ENCODE assay signal across 31 cellular contexts in genomic region chr2:168114619-168115018, GRCh38.
"Had no signal": no experiment of that assay in that cellular context is flagged by ENCODE, and none has a peak within 500 bp of the region (broad histone marks: within the 10 kb centered on the region; RNA-seq: fewer than 3 reads in every experiment).

No MANE protein-coding gene starts in this region.

- H3K27me3 Mint-ChIP-seq: activated CD4-positive, alpha-beta memory T cell treated with anti-CD3 and anti-CD28 coated beads, Interleukin-2, amount 10 ng/mL, durations not matched to agents 7 days and 5 days; activated CD4-positive, alpha-beta T cell treated with anti-CD3 and anti-CD28 coated beads, Interleukin-2, amount 10 ng/mL, durations not matched to agents 7 days and 5 days; activated T-cell treated with anti-CD3 and anti-CD28 coated beads, Interleukin-2, amount 50 U/mL, for 24 hours; natural killer cell treated with Interleukin-12 subunit alpha and Interleukin-12 subunit beta and Interleukin-15 and Interleukin-18, amount 100 ng/mL, for 72 hours; type B pancreatic cell had no signal

- H3K9me3 ChIP-seq: body of pancreas, gastroesophageal sphincter, mucosa of descending colon, neutrophil, pancreas, right lobe of liver, uterus had no signal

- H3K4me1 ChIP-seq: right lobe of liver, uterus had no signal

- DNase-seq: activated CD4-positive, alpha-beta memory T cell treated with anti-CD3 and anti-CD28 coated beads, Interleukin-2, amount 10 ng/mL, durations not matched to agents 7 days and 5 days; activated CD4-positive, alpha-beta T cell treated with anti-CD3 and anti-CD28 coated beads for 1 hour; activated CD4-positive, alpha-beta T cell treated with anti-CD3 and anti-CD28 coated beads, Interleukin-2, amount 10 ng/mL, durations not matched to agents 7 days and 5 days; activated CD8-positive, alpha-beta memory T cell treated with anti-CD3 and anti-CD28 coated beads, Interleukin-2, amount 50 U/mL, for 48 hours; activated naive CD4-positive, alpha-beta T cell; activated T-cell treated with anti-CD3 and anti-CD28 coated beads, Interleukin-2, amount 50 U/mL, for 24 hours; aorta; cerebellar nuclear complex; dorsolateral prefrontal cortex; effector memory CD4-positive, alpha-beta T cell; erythroblast; hypothalamus; immature natural killer cell; mucosa of descending colon; pancreas; right lobe of liver; stimulated activated CD4-positive, alpha-beta T cell treated with anti-CD3 and anti-CD28 coated beads, Interleukin-4, amount 100 ng/mL, for 1 hour; stimulated activated naive CD8-positive, alpha-beta T cell treated with anti-CD3 and anti-CD28 coated beads, Interleukin-15, Interleukin-2, amounts not matched to agents 100 U/mL and 50 U/mL, for 24 hours; SW 1271; T-helper 9 cell; uterus had no signal

- H3K36me3 ChIP-seq: neutrophil, right lobe of liver, uterus had no signal

- H3K27me3 ChIP-seq: body of pancreas, cardiac muscle cell, dorsolateral prefrontal cortex, gastroesophageal sphincter, neutrophil, pancreas, right lobe of liver, uterus had no signal

- H3K27ac Mint-ChIP-seq: activated CD4-positive, alpha-beta memory T cell treated with anti-CD3 and anti-CD28 coated beads, Interleukin-2, amount 10 ng/mL, durations not matched to agents 7 days and 5 days; activated naive CD4-positive, alpha-beta T cell treated with anti-CD3 and anti-CD28 coated beads, Interleukin-2, amount 50 U/mL, for 72 hours; activated T-cell treated with anti-CD3 and anti-CD28 coated beads, Interleukin-2, amount 50 U/mL, for 24 hours; natural killer cell treated with Interleukin-12 subunit alpha and Interleukin-12 subunit beta and Interleukin-15 and Interleukin-18, amount 100 ng/mL, for 72 hours; T-helper 1 cell treated with Interleukin-12 subunit alpha and Interleukin-12 subunit beta and Interleukin-4 antibody, amounts not matched to agents 30 μg/mL and 1 μg/mL, for 36 hours; type B pancreatic cell; WTC11 had no signal

- H3K36me3 Mint-ChIP-seq: WTC11 had no signal

- H3K4me3 ChIP-seq: body of pancreas, cardiac muscle cell, coronary artery, dorsolateral prefrontal cortex, gastroesophageal sphincter, mucosa of descending colon, pancreas, right lobe of liver, uterus had no signal

- H3K4me1 Mint-ChIP-seq: activated CD4-positive, alpha-beta memory T cell treated with anti-CD3 and anti-CD28 coated beads, Interleukin-2, amount 10 ng/mL, durations not matched to agents 7 days and 5 days; activated CD4-positive, alpha-beta T cell treated with anti-CD3 and anti-CD28 coated beads, Interleukin-2, amount 10 ng/mL, durations not matched to agents 7 days and 5 days had no signal

- H3K9me3 Mint-ChIP-seq: activated CD4-positive, alpha-beta memory T cell treated with anti-CD3 and anti-CD28 coated beads, Interleukin-2, amount 10 ng/mL, durations not matched to agents 7 days and 5 days; activated CD4-positive, alpha-beta T cell treated with anti-CD3 and anti-CD28 coated beads, Interleukin-2, amount 10 ng/mL, durations not matched to agents 7 days and 5 days; activated naive CD4-positive, alpha-beta T cell treated with anti-CD3 and anti-CD28 coated beads, Interleukin-2, amount 50 U/mL, for 72 hours; activated T-cell treated with anti-CD3 and anti-CD28 coated beads, Interleukin-2, amount 50 U/mL, for 24 hours; immature natural killer cell; natural killer cell treated with Interleukin-12 subunit alpha and Interleukin-12 subunit beta and Interleukin-15 and Interleukin-18, amount 100 ng/mL, for 72 hours; T-helper 1 cell treated with Interleukin-12 subunit alpha and Interleukin-12 subunit beta and Interleukin-4 antibody, amounts not matched to agents 30 μg/mL and 1 μg/mL, for 36 hours; type B pancreatic cell; WTC11 had no signal

- H3K4me3 Mint-ChIP-seq: activated CD4-positive, alpha-beta memory T cell treated with anti-CD3 and anti-CD28 coated beads, Interleukin-2, amount 10 ng/mL, durations not matched to agents 7 days and 5 days; activated CD4-positive, alpha-beta T cell treated with anti-CD3 and anti-CD28 coated beads, Interleukin-2, amount 10 ng/mL, durations not matched to agents 7 days and 5 days; activated T-cell treated with anti-CD3 and anti-CD28 coated beads, Interleukin-2, amount 50 U/mL, for 24 hours; immature natural killer cell; natural killer cell treated with Interleukin-12 subunit alpha and Interleukin-12 subunit beta and Interleukin-15 and Interleukin-18, amount 100 ng/mL, for 72 hours; T-helper 1 cell treated with Interleukin-12 subunit alpha and Interleukin-12 subunit beta and Interleukin-4 antibody, amounts not matched to agents 30 μg/mL and 1 μg/mL, for 36 hours; type B pancreatic cell; WTC11 had no signal
